1 cellular context compared by ENCODE assay signal in the genomic region with DNA sequence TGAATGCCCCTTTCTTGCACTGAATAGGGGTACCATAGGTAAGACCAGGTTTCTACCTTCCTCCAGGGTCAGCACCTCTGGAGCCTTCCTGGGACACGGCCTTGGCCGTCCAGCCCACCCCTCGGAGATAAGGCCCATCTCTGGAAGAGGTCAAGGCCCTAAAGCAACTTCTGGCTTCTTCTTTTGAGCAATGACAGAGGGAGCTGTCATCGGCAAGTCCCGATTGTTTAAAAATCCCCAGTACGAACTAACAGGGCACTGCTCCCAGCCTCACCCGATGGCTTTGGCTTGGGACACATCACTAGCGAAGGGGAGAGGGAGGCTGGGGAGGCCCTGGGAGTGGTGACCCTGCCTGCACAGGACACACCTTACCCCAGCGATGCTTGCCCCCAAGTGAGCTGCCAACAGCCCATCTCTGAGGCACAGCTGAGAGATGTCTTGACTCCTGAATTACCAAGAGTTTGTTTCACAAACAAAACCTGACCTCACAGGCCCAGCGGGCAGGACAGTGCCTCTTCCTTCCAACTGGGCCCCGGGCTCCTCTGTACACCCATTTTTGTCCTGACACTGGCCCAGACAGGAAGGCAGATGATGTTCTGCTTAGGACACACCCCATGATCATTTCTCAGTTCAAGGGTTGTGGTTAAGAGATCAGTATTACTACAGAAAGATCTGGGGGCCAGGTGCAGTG.
TF ChIP-seq lines count a peak whose summit lies in the region.

No MANE protein-coding gene starts in this region.

TF ChIP-seq in GM12878, 131 proteins besides CTCF, POLR2A, EP300 and RAD21 (continued from another document):
- TF ChIP-seq, protein P1, sequence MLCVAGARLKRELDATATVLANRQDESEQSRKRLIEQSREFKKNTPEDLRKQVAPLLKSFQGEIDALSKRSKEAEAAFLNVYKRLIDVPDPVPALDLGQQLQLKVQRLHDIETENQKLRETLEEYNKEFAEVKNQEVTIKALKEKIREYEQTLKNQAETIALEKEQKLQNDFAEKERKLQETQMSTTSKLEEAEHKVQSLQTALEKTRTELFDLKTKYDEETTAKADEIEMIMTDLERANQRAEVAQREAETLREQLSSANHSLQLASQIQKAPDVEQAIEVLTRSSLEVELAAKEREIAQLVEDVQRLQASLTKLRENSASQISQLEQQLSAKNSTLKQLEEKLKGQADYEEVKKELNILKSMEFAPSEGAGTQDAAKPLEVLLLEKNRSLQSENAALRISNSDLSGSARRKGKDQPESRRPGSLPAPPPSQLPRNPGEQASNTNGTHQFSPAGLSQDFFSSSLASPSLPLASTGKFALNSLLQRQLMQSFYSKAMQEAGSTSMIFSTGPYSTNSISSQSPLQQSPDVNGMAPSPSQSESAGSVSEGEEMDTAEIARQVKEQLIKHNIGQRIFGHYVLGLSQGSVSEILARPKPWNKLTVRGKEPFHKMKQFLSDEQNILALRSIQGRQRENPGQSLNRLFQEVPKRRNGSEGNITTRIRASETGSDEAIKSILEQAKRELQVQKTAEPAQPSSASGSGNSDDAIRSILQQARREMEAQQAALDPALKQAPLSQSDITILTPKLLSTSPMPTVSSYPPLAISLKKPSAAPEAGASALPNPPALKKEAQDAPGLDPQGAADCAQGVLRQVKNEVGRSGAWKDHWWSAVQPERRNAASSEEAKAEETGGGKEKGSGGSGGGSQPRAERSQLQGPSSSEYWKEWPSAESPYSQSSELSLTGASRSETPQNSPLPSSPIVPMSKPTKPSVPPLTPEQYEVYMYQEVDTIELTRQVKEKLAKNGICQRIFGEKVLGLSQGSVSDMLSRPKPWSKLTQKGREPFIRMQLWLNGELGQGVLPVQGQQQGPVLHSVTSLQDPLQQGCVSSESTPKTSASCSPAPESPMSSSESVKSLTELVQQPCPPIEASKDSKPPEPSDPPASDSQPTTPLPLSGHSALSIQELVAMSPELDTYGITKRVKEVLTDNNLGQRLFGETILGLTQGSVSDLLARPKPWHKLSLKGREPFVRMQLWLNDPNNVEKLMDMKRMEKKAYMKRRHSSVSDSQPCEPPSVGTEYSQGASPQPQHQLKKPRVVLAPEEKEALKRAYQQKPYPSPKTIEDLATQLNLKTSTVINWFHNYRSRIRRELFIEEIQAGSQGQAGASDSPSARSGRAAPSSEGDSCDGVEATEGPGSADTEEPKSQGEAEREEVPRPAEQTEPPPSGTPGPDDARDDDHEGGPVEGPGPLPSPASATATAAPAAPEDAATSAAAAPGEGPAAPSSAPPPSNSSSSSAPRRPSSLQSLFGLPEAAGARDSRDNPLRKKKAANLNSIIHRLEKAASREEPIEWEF (IDR thresholded peaks at IDR 0.05; ENCODE audit: insufficient replicate concordance, low read depth, low read length): no peak
- TF ChIP-seq, protein P2, sequence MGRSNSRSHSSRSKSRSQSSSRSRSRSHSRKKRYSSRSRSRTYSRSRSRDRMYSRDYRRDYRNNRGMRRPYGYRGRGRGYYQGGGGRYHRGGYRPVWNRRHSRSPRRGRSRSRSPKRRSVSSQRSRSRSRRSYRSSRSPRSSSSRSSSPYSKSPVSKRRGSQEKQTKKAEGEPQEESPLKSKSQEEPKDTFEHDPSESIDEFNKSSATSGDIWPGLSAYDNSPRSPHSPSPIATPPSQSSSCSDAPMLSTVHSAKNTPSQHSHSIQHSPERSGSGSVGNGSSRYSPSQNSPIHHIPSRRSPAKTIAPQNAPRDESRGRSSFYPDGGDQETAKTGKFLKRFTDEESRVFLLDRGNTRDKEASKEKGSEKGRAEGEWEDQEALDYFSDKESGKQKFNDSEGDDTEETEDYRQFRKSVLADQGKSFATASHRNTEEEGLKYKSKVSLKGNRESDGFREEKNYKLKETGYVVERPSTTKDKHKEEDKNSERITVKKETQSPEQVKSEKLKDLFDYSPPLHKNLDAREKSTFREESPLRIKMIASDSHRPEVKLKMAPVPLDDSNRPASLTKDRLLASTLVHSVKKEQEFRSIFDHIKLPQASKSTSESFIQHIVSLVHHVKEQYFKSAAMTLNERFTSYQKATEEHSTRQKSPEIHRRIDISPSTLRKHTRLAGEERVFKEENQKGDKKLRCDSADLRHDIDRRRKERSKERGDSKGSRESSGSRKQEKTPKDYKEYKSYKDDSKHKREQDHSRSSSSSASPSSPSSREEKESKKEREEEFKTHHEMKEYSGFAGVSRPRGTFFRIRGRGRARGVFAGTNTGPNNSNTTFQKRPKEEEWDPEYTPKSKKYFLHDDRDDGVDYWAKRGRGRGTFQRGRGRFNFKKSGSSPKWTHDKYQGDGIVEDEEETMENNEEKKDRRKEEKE (IDR thresholded peaks at IDR 0.05): no peak
